In the genomic region with DNA sequence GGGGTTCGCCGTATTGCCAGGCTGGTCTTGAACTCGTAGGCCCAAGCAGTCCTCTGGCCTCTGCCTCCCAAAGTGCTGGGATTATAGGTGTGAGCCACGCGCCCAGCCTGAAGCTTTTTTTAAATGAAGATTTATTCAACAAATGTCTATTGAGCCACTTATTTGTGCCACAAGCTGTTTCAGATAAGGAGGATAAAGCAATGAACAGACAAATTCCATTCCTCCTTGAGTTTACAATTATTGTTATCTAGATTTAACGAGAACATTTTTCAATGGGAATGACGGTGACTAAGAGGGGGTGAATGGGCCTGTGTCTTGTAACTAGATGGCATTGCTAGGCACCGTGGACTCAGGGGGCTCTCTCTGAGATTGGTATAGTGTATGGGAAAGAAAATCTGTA, we compare ENCODE assay signal across 24 cellular contexts. TPM values are rescaled to one million over a fixed set of nuclear protein-coding genes. Genes with fewer than 3 reads are reported as not detected.
DNase-seq lines count a peak whose midpoint lies in the region; ATAC-seq, FAIRE-seq and TF ChIP-seq lines count a peak whose summit lies in the region.
"Had no signal": no experiment of that assay in that cellular context is flagged by ENCODE, and none has a peak within 500 bp of the region (broad histone marks: within the 10 kb centered on the region; RNA-seq: fewer than 3 reads in every experiment).

No MANE protein-coding gene starts in this region.

- WGBS in A549 (ENCODE audit: missing lambda C conversion rate) = 82% methylated on average over 8 of the region's 8 CpGs
- WGBS in aorta, 2 donors = 79 to 83% methylated on average over 8 of the region's 8 CpGs

- H3K4me3 ChIP-seq in A549 = no peak overlapping the region
- H3K4me3 ChIP-seq in HEK293 (ENCODE audit: low read depth, low read length) = no peak overlapping the region
- no peak overlapping the region for H3K4me3 ChIP-seq in retinal pigment epithelial cell (ENCODE audit: low read length)
- H3K4me3 ChIP-seq in aorta (ENCODE audit: low read length in 2 of 2) = no peak overlapping the region
- H3K4me3 ChIP-seq: BLaER1 treated with 17β-estradiol and CSF1 and Interleukin-3, amounts not matched to agents 10 nM and 100 nM; GM23338; K562; MG63 had no signal

- H3K4me2 ChIP-seq in A549 = peak overlapping the region; percentile 55
- H3K4me2 ChIP-seq: BLaER1 treated with 17β-estradiol and CSF1 and Interleukin-3, amounts not matched to agents 10 nM and 100 nM; GM23338 had no signal

- FAIRE-seq in A549 (lab: Jason Lieb, UNC) = no peak
- FAIRE-seq: D721Med, HepG2, K562 had no signal

- TF ChIP-seq EP300 in A549 (IDR thresholded peaks at IDR 0.05) = no peak

- H3K9me3 ChIP-seq in A549 = no peaks in the 10 kb centered on the region
- no peaks in the 10 kb centered on the region for H3K9me3 ChIP-seq in HEK293 (ENCODE audit: control insufficient read depth, insufficient read depth, low read depth, low read length)
- H3K9me3 ChIP-seq in aorta (ENCODE audit: control insufficient read depth, low read length) = no peaks in the 10 kb centered on the region
- H3K9me3 ChIP-seq: BLaER1 treated with 17β-estradiol and CSF1 and Interleukin-3, amounts not matched to agents 10 nM and 100 nM; MG63 had no signal

- TF ChIP-seq CTCF in A549 (IDR thresholded peaks at IDR 0.05) (no peak), HEK293 (tag by site-specific recombination; IDR thresholded peaks at IDR 0.05) (no peak), retinal pigment epithelial cell (conservative IDR thresholded peaks at IDR 0.05; ENCODE audit: low read depth, low read length) (no peak)

- CTCF ChIA-PET in A549 (lab: Yijun Ruan, JAX) (interaction anchor here (2.2 kb wide), 1 partner anchor 181 kb away, joined by 9 read pairs; no protein-coding TSS in a partner anchor), HEK293 (lab: Yijun Ruan, JAX) (no interaction called here)

- DNase-seq in A549 (ENCODE audit: low read depth in 1 of 2, low spot score in 1 of 2) = no peak
- peak; percentile 67 for DNase-seq in amniotic epithelial cell (ENCODE audit: low read depth)
- DNase-seq in retinal pigment epithelial cell (ENCODE audit: low read depth) = peak; percentile 59
- no peak for DNase-seq in aorta
- DNase-seq in GDM1 (lab: John Stamatoyannopoulos, UW) = no peak
- DNase-seq: AML-193; CD4-positive, alpha-beta T cell; HCEC 1CT; Kasumi-1; MG63; NCI-H1694; NCI-H2029 treated with DMSO at 0.1 percent for 48 hours; NCI-H446 treated with DMSO at 0.1 percent for 48 hours; NCI-H526 treated with DMSO at 0.1 percent for 48 hours; SHP77 had no signal

- no peak for ATAC-seq in A549
- ATAC-seq in GM19035 (IDR thresholded peaks at IDR 0.05; ENCODE audit: unreplicated experiment) = no peak
- no peak for ATAC-seq in aorta (ENCODE audit: low FRiP score)
- ATAC-seq: GM23338, HepG2, K562 had no signal

- H3K27ac ChIP-seq in A549 (peak overlapping the region; percentile 81 to 92), HEK293 (ENCODE audit: extremely low read depth, low read depth, low read length) (0 out of 2 replicates have a peak overlapping the region, but pooled peaks have one; percentile 5), aorta (ENCODE audit: low read depth in 1 of 2, low read length in 2 of 2) (no peak overlapping the region)
- H3K27ac ChIP-seq: BLaER1 treated with 17β-estradiol and CSF1 and Interleukin-3, amounts not matched to agents 10 nM and 100 nM; RWPE1 had no signal

- TF ChIP-seq RAD21 in A549 (conservative IDR thresholded peaks at IDR 0.05 in 1 of 2, IDR thresholded peaks at IDR 0.05 in 1 of 2) = no peak

- H3K36me3 ChIP-seq in HEK293 (ENCODE audit: control insufficient read depth in 2 of 2, insufficient read depth in 1 of 2, low read length in 2 of 2) (no peaks in the 10 kb centered on the region), aorta (ENCODE audit: control insufficient read depth in 1 of 2, insufficient read depth in 2 of 2, low read length in 1 of 2) (no peaks in the 10 kb centered on the region)
- H3K36me3 ChIP-seq: BLaER1 treated with 17β-estradiol and CSF1 and Interleukin-3, amounts not matched to agents 10 nM and 100 nM; MG63 had no signal

- no peaks in the 10 kb centered on the region for H3K27me3 ChIP-seq in aorta (ENCODE audit: control insufficient read depth in 1 of 2, insufficient read depth in 2 of 2, low read length in 1 of 2)
- H3K27me3 ChIP-seq: BLaER1 treated with 17β-estradiol and CSF1 and Interleukin-3, amounts not matched to agents 10 nM and 100 nM; MG63 had no signal

- H3K4me1 ChIP-seq in A549 (peaks cover 78% of the 10 kb centered on the region), HEK293 (ENCODE audit: control insufficient read depth, insufficient read depth, low read length) (peaks cover 4% of the 10 kb centered on the region; the same call in 1 of the 2 replicates), aorta (ENCODE audit: control insufficient read depth in 1 of 2, insufficient read depth in 2 of 2, low read length in 2 of 2) (no peaks in the 10 kb centered on the region)

- no peak for TF ChIP-seq POLR2A in A549 (IDR thresholded peaks at IDR 0.05; ENCODE audit: low read length)

- POLR2A ChIA-PET in A549 (lab: Yijun Ruan, JAX) = no interaction called here
- POLR2A ChIA-PET in HEK293 (lab: Yijun Ruan, JAX) = no interaction called here

- intact Hi-C loops in aorta (cut with DNase I) = no loop called here

TF ChIP-seq in A549, 52 proteins besides CTCF, POLR2A, EP300 and RAD21:
- TF ChIP-seq GATA3 (IDR thresholded peaks at IDR 0.05; ENCODE audit: borderline replicate concordance) = peak; percentile 18; the same call in 1 of the 2 replicates
- TF ChIP-seq RCOR1 (IDR thresholded peaks at IDR 0.05; ENCODE audit: low read depth, low read length) = no peak

TF ChIP-seq in HEK293, 187 proteins besides CTCF, POLR2A, EP300 and RAD21 (continues in another document):
- TF ChIP-seq ZNF16 (tag by site-specific recombination; IDR thresholded peaks at IDR 0.05; ENCODE audit: low read depth) (no peak), ZBTB8A (tag by site-specific recombination; IDR thresholded peaks at IDR 0.05) (0 out of 2 replicates have a peak, but pooled peaks have one; percentile 12), ZNF600 (tag by site-specific recombination; IDR thresholded peaks at IDR 0.05) (no peak), REPIN1 (tag by site-specific recombination; IDR thresholded peaks at IDR 0.05; ENCODE audit: low read depth) (no peak), ZNF19 (tag by site-specific recombination; IDR thresholded peaks at IDR 0.05; ENCODE audit: low read depth) (no peak), ZNF335 (tag by site-specific recombination; conservative IDR thresholded peaks at IDR 0.05) (peak; percentile 36; the same call in 1 of the 2 replicates), ZNF184 (tag by site-specific recombination; IDR thresholded peaks at IDR 0.05) (no peak), OSR2 (tag by site-specific recombination; IDR thresholded peaks at IDR 0.05) (no peak), ZNF324 (tag by site-specific recombination; IDR thresholded peaks at IDR 0.05) (no peak)
- TF ChIP-seq, protein P1, sequence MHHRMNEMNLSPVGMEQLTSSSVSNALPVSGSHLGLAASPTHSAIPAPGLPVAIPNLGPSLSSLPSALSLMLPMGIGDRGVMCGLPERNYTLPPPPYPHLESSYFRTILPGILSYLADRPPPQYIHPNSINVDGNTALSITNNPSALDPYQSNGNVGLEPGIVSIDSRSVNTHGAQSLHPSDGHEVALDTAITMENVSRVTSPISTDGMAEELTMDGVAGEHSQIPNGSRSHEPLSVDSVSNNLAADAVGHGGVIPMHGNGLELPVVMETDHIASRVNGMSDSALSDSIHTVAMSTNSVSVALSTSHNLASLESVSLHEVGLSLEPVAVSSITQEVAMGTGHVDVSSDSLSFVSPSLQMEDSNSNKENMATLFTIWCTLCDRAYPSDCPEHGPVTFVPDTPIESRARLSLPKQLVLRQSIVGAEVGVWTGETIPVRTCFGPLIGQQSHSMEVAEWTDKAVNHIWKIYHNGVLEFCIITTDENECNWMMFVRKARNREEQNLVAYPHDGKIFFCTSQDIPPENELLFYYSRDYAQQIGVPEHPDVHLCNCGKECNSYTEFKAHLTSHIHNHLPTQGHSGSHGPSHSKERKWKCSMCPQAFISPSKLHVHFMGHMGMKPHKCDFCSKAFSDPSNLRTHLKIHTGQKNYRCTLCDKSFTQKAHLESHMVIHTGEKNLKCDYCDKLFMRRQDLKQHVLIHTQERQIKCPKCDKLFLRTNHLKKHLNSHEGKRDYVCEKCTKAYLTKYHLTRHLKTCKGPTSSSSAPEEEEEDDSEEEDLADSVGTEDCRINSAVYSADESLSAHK (tag by site-specific recombination; IDR thresholded peaks at IDR 0.05) = peak; percentile 54
- TF ChIP-seq, protein P2, sequence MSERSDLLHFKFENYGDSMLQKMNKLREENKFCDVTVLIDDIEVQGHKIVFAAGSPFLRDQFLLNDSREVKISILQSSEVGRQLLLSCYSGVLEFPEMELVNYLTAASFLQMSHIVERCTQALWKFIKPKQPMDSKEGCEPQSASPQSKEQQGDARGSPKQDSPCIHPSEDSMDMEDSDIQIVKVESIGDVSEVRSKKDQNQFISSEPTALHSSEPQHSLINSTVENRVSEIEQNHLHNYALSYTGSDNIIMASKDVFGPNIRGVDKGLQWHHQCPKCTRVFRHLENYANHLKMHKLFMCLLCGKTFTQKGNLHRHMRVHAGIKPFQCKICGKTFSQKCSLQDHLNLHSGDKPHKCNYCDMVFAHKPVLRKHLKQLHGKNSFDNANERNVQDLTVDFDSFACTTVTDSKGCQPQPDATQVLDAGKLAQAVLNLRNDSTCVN (tag by site-specific recombination; optimal IDR thresholded peaks at IDR 0.05) = no peak

RNA-seq across cellular contexts. Expression of a gene that starts 10.2 kb away (rescaled TPM):
- 43.1 and 51.0 TPM in 2 replicates for polyA plus RNA-seq in A549 (2011; rRNA removed)
- 15.6 and 18.4 TPM in 2 replicates for polyA plus RNA-seq in A549 (2012; cell fraction: cytosol; rRNA removed)
- polyA plus RNA-seq in A549 (2012; cell fraction: nucleus; rRNA removed) = 8.5 and 10.5 TPM in 2 replicates
- 34.6 to 38.9 TPM (median 35.2 TPM) in 3 replicates for polyA plus RNA-seq in A549 (2017; fragmentation: RNase III; extraction: RNeasy Plus Mini Kit Qiagen cat#74134 plus additional on column Dnase treatment)
- 51.3 and 55.0 TPM in 2 replicates for polyA minus RNA-seq in A549 (2011; rRNA and poly(A)+ RNA removed)
- 10 to 100 TPM; 17.9 to 21.0 TPM for total RNA-seq in aorta
- 10 to 100 TPM in 1 of 2 donors, 1 to 10 TPM in 1; 5.1 to 17.0 TPM for polyA plus RNA-seq in aorta
- total RNA-seq: G401, K562 had no signal
- polyA plus RNA-seq: K562 had no signal

Comparison
In these comparisons a context has a peak if more than half of its experiments do, and no peak if none do; other contexts are left out.
1. DNase-seq: peak in amniotic epithelial cell (single experiment) and retinal pigment epithelial cell (single experiment); none in A549 (0 of 2), aorta (0 of 2) and GDM1 (single experiment).
2. H3K27ac ChIP-seq: peak in A549 (2 of 2) and HEK293 (single experiment); none in aorta (0 of 2).